ENCODE assay signal across 19 cellular contexts in the genomic region with DNA sequence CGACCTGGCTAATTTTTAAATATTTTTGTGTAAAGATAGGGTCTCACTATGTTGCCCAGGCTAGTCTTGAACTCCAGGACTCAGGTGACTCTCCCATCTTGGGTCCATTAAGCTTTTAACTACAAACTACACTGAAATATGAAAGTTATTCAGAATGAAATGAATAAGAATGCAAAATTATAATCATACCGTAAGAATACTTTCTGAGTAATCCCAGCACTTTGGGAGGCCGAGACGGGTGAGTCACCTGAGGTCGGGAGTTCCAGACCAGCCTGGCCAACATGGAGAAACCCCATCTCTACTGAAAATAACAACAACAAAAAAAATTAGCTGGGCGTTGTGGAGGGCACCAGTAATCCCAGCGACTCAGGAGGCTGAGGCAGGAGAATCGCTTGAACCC. TPM values are rescaled to one million over a fixed set of nuclear protein-coding genes. Genes with fewer than 3 reads are reported as not detected.
DNase-seq lines count a peak whose midpoint lies in the region; ATAC-seq and TF ChIP-seq lines count a peak whose summit lies in the region.
"Had no signal": no experiment of that assay in that cellular context is flagged by ENCODE, and none has a peak within 500 bp of the region (broad histone marks: within the 10 kb centered on the region; RNA-seq: fewer than 3 reads in every experiment).

No MANE protein-coding gene starts in this region.

- CTCF ChIA-PET in activated naive CD4-positive, alpha-beta T cell treated with anti-CD3 and anti-CD28 coated beads for 36 hours (lab: Charles Lee), result interaction anchor here (1.1 to 1.9 kb wide), 2 partner anchors 19 to 239 kb away, joined by 4 to 7 read pairs; no protein-coding TSS in a partner anchor
- CTCF ChIA-PET in activated naive CD4-positive, alpha-beta T cell treated with anti-CD3 and anti-CD28 coated beads, Interleukin-2, amount 10 ng/mL, durations not matched to agents 7 days and 5 days (lab: Charles Lee), result interaction anchor here (0.6 to 1.2 kb wide), 2 partner anchors 31 to 61 kb away, joined by 3 to 4 read pairs; no protein-coding TSS in a partner anchor

- no peaks in the 10 kb centered on the region for H3K27me3 Mint-ChIP-seq in activated naive CD4-positive, alpha-beta T cell treated with anti-CD3 and anti-CD28 coated beads for 36 hours (ENCODE audit: low read depth)
- H3K27me3 Mint-ChIP-seq in activated naive CD4-positive, alpha-beta T cell treated with anti-CD3 and anti-CD28 coated beads, Interleukin-2, amount 10 ng/mL, durations not matched to agents 7 days and 5 days, result peaks cover 12% of the 10 kb centered on the region
- H3K27me3 Mint-ChIP-seq: dendritic cell treated with granulocyte-macrophage colony-stimulating factor and Interleukin-4, amounts not matched to agents 40 ng/mL and 50 ng/mL, for 4 days had no signal

- H3K27ac Mint-ChIP-seq in activated naive CD4-positive, alpha-beta T cell treated with anti-CD3 and anti-CD28 coated beads for 36 hours, result no peak overlapping the region
- H3K27ac Mint-ChIP-seq in activated naive CD4-positive, alpha-beta T cell treated with anti-CD3 and anti-CD28 coated beads, Interleukin-2, amount 10 ng/mL, durations not matched to agents 7 days and 5 days, result no peak overlapping the region
- H3K27ac Mint-ChIP-seq: B cell; dendritic cell treated with granulocyte-macrophage colony-stimulating factor and Interleukin-4, amounts not matched to agents 40 ng/mL and 50 ng/mL, for 4 days; natural killer cell treated with Interleukin-12 subunit alpha and Interleukin-12 subunit beta and Interleukin-15 and Interleukin-18, amount 100 ng/mL, for 72 hours had no signal

- H3K36me3 Mint-ChIP-seq in activated naive CD4-positive, alpha-beta T cell treated with anti-CD3 and anti-CD28 coated beads for 36 hours (ENCODE audit: low read depth), result no peaks in the 10 kb centered on the region
- H3K36me3 Mint-ChIP-seq in activated naive CD4-positive, alpha-beta T cell treated with anti-CD3 and anti-CD28 coated beads, Interleukin-2, amount 10 ng/mL, durations not matched to agents 7 days and 5 days, result no peaks in the 10 kb centered on the region
- H3K36me3 Mint-ChIP-seq: natural killer cell treated with Interleukin-12 subunit alpha and Interleukin-12 subunit beta and Interleukin-15 and Interleukin-18, amount 100 ng/mL, for 72 hours had no signal

- no peaks in the 10 kb centered on the region for H3K9me3 ChIP-seq in MG63
- H3K9me3 ChIP-seq in gastrocnemius medialis, result no peaks in the 10 kb centered on the region
- H3K9me3 ChIP-seq: adrenal gland, esophagus muscularis mucosa, lower lobe of right lung had no signal

- no peaks in the 10 kb centered on the region for H3K36me3 ChIP-seq in MG63
- no peaks in the 10 kb centered on the region for H3K36me3 ChIP-seq in gastrocnemius medialis
- H3K36me3 ChIP-seq: adrenal gland, esophagus muscularis mucosa, lower lobe of right lung had no signal

- H3K4me3 Mint-ChIP-seq in activated naive CD4-positive, alpha-beta T cell treated with anti-CD3 and anti-CD28 coated beads for 36 hours, result no peak overlapping the region
- H3K4me3 Mint-ChIP-seq in activated naive CD4-positive, alpha-beta T cell treated with anti-CD3 and anti-CD28 coated beads, Interleukin-2, amount 10 ng/mL, durations not matched to agents 7 days and 5 days, result no peak overlapping the region
- H3K4me3 Mint-ChIP-seq: B cell; dendritic cell treated with granulocyte-macrophage colony-stimulating factor and Interleukin-4, amounts not matched to agents 40 ng/mL and 50 ng/mL, for 4 days; natural killer cell treated with Interleukin-12 subunit alpha and Interleukin-12 subunit beta and Interleukin-15 and Interleukin-18, amount 100 ng/mL, for 72 hours had no signal

- intact Hi-C loops in activated naive CD4-positive, alpha-beta T cell treated with anti-CD3 and anti-CD28 coated beads for 36 hours (cut with micrococcal nuclease), result no loop called here
- intact Hi-C loops in gastrocnemius medialis (cut with DNase I; ENCODE audit: low total_unique reads), result no loop called here

- H3K4me3 ChIP-seq in MG63 (no peak overlapping the region), choroid plexus epithelial cell (ENCODE audit: low read depth, low read length) (no peak overlapping the region), gastrocnemius medialis (no peak overlapping the region)
- H3K4me3 ChIP-seq: adrenal gland, esophagus muscularis mucosa, lower lobe of right lung had no signal

- no peak overlapping the region for H3K27ac ChIP-seq in gastrocnemius medialis
- H3K27ac ChIP-seq: adrenal gland, esophagus muscularis mucosa, lower lobe of right lung had no signal

- H3K9me3 Mint-ChIP-seq in activated naive CD4-positive, alpha-beta T cell treated with anti-CD3 and anti-CD28 coated beads for 36 hours, result no peaks in the 10 kb centered on the region
- no peaks in the 10 kb centered on the region for H3K9me3 Mint-ChIP-seq in activated naive CD4-positive, alpha-beta T cell treated with anti-CD3 and anti-CD28 coated beads, Interleukin-2, amount 10 ng/mL, durations not matched to agents 7 days and 5 days
- H3K9me3 Mint-ChIP-seq: dendritic cell treated with granulocyte-macrophage colony-stimulating factor and Interleukin-4, amounts not matched to agents 40 ng/mL and 50 ng/mL, for 4 days; natural killer cell treated with Interleukin-12 subunit alpha and Interleukin-12 subunit beta and Interleukin-15 and Interleukin-18, amount 100 ng/mL, for 72 hours had no signal

- no peaks in the 10 kb centered on the region for H3K4me1 ChIP-seq in gastrocnemius medialis
- H3K4me1 ChIP-seq: adrenal gland, esophagus muscularis mucosa had no signal

- peaks cover 7% of the 10 kb centered on the region for H3K4me1 Mint-ChIP-seq in activated naive CD4-positive, alpha-beta T cell treated with anti-CD3 and anti-CD28 coated beads for 36 hours (ENCODE audit: low read depth)
- peaks cover 5% of the 10 kb centered on the region for H3K4me1 Mint-ChIP-seq in activated naive CD4-positive, alpha-beta T cell treated with anti-CD3 and anti-CD28 coated beads, Interleukin-2, amount 10 ng/mL, durations not matched to agents 7 days and 5 days
- H3K4me1 Mint-ChIP-seq: B cell had no signal

- no peak for TF ChIP-seq POLR2A in gastrocnemius medialis (IDR thresholded peaks at IDR 0.05)

- H3K27me3 ChIP-seq in MG63 (no peaks in the 10 kb centered on the region), gastrocnemius medialis (peaks cover 0 to 4% (median 0%) of the 10 kb centered on the region in 3 donors)
- H3K27me3 ChIP-seq: adrenal gland had no signal

- in situ Hi-C loops in gastrocnemius medialis (cut with MboI; ENCODE audit: low sequenced_read_pairs in 4 of 4), result no loop called here

- TF ChIP-seq CTCF in choroid plexus epithelial cell (conservative IDR thresholded peaks at IDR 0.05; ENCODE audit: low read depth, low read length), result no peak
- TF ChIP-seq CTCF in gastrocnemius medialis (IDR thresholded peaks at IDR 0.05 in 4 of 5, conservative IDR thresholded peaks at IDR 0.05 in 1 of 5), result no peak

- no peak for ATAC-seq in HG03135 (IDR thresholded peaks at IDR 0.05; ENCODE audit: unreplicated experiment)
- ATAC-seq in gastrocnemius medialis, result no peak

- peak; percentile 43 for DNase-seq in activated naive CD4-positive, alpha-beta T cell treated with anti-CD3 and anti-CD28 coated beads for 36 hours
- DNase-seq in activated naive CD4-positive, alpha-beta T cell treated with anti-CD3 and anti-CD28 coated beads, Interleukin-2, amount 10 ng/mL, durations not matched to agents 7 days and 5 days, result no peak
- DNase-seq in MG63 (peak; percentile 79), choroid plexus epithelial cell (ENCODE audit: low read depth) (peak; percentile 51), NCI-H526 (lab: John Stamatoyannopoulos, UW) (no peak), gastrocnemius medialis (no peak)
- DNase-seq in stimulated activated CD4-positive, alpha-beta T cell treated with anti-CD3 and anti-CD28 coated beads, TNF-alpha, amount 100 ng/mL, for 24 hours (ENCODE audit: low read depth in 3 of 3), result peak in 2 of 3 experiments; percentile 11 to 30
- DNase-seq: GOT3, NCI-H1092, Right ventricle myocardium superior, T1000 had no signal

RNA-seq across cellular contexts. Expression of a gene that starts 1.1 kb away (rescaled TPM):
- total RNA-seq in activated naive CD4-positive, alpha-beta T cell treated with anti-CD3 and anti-CD28 coated beads for 36 hours, result not detected
- not detected in 2 replicates for total RNA-seq in MG63 (2014; rRNA removed; shearing (Covaris generic); ENCODE audit: low replicate concordance)
- 10 to 100 TPM in 2 of 4 donors, not detected in 2; 33.5 to 92.8 TPM for total RNA-seq in gastrocnemius medialis
- total RNA-seq: B cell; natural killer cell treated with Interleukin-12 subunit alpha and Interleukin-12 subunit beta and Interleukin-15 and Interleukin-18, amount 100 ng/mL, for 72 hours; renal cortical epithelial cell had no signal

RNA-seq across cellular contexts. Expression of a gene that starts 7.9 kb away (rescaled TPM):
- total RNA-seq in activated naive CD4-positive, alpha-beta T cell treated with anti-CD3 and anti-CD28 coated beads for 36 hours, result not detected
- total RNA-seq in MG63 (2014; rRNA removed; shearing (Covaris generic); ENCODE audit: low replicate concordance), result not detected in 2 replicates
- total RNA-seq in gastrocnemius medialis, result 10 to 100 TPM in 1 of 4 donors, 1 to 10 TPM in 1, not detected in 2; 6.3 to 15.6 TPM
- total RNA-seq: B cell; esophagus muscularis mucosa; natural killer cell treated with Interleukin-12 subunit alpha and Interleukin-12 subunit beta and Interleukin-15 and Interleukin-18, amount 100 ng/mL, for 72 hours; renal cortical epithelial cell; Right ventricle myocardium superior had no signal

Comparison
In these comparisons a context has a peak if more than half of its experiments do, and no peak if none do; other contexts are left out.
1. DNase-seq: peak in activated naive CD4-positive, alpha-beta T cell treated with anti-CD3 and anti-CD28 coated beads for 36 hours (single experiment), MG63 (single experiment), choroid plexus epithelial cell (single experiment) and stimulated activated CD4-positive, alpha-beta T cell treated with anti-CD3 and anti-CD28 coated beads, TNF-alpha, amount 100 ng/mL, for 24 hours (2 of 3); none in activated naive CD4-positive, alpha-beta T cell treated with anti-CD3 and anti-CD28 coated beads, Interleukin-2, amount 10 ng/mL, durations not matched to agents 7 days and 5 days (single experiment), NCI-H526 (0 of 2) and gastrocnemius medialis (0 of 2).